In genomic region chr1:10032287-10032589, GRCh38 we compare ENCODE assay signal across 1 cellular context.
TF ChIP-seq lines count a peak whose summit lies in the region.

No MANE protein-coding gene starts in this region.

TF ChIP-seq in H1, 55 proteins besides CTCF, POLR2A, EP300 and RAD21:
- peak; percentile 14 for TF ChIP-seq ASH2L (IDR thresholded peaks at IDR 0.05; ENCODE audit: low read length)
- no peak for TF ChIP-seq EZH2 (IDR thresholded peaks at IDR 0.05; ENCODE audit: low read depth, low read length, severe bottlenecking)
- TF ChIP-seq E2F6 (IDR thresholded peaks at IDR 0.05) = peak; percentile 45; the same call in 1 of the 2 replicates
